1 cellular context compared by ENCODE assay signal in the genomic region with DNA sequence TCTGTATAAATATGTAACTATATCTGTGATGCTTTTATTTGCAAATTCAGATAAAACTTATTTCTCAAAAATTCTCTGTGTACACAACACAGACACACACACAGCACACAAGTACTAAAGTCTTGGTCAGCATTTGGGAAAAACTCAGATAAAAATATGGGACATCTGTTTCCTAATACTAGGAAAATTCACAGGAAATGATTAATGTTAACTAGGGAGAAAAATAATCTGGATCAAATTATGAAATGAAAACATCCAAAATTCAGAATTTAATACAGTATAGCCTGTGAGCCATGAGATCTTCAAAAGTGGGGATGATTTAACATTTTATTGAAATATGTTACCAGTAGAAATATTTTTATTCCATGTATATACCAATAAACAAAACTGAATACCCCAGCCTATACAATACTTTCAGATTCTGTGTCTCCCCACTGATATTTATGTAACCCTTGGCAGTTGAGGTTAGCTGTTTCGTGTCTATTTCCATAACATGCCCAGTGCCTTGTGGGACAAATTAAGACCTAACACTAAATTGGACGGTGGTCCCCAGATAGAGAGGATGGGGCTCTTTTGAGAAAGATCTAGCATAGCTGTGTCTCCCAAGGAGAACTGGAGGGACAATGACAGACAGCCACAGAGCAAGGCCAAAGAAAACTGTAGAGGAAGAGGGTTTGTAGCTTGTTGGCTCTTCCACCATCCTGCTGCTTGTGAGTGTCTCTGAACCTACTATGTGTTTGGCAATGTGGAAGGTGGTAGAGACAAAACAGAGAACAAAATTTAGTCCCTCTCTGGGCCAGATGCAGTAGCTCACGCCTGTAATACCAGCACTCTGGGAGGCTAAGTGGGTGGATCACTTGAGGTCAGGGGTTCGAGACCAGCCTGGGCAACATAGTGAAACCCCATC.
TF ChIP-seq lines count a peak whose summit lies in the region.

No MANE protein-coding gene starts in this region.

TF ChIP-seq in SK-N-SH, 30 proteins besides CTCF, POLR2A, EP300 and RAD21 (continued from another document):
- TF ChIP-seq ELF1 (IDR thresholded peaks at IDR 0.05) = no peak
- TF ChIP-seq FOXM1 (IDR thresholded peaks at IDR 0.05; ENCODE audit: low read depth) = no peak
- no peak for TF ChIP-seq SMC3 (IDR thresholded peaks at IDR 0.05; ENCODE audit: low read depth, low read length)
